Comparison of ENCODE assay signal across 8 cellular contexts in genomic region chr10:58414270-58415041, GRCh38. TPM values are rescaled to one million over a fixed set of nuclear protein-coding genes. Genes with fewer than 3 reads are reported as not detected.
DNase-seq lines count a peak whose midpoint lies in the region; ATAC-seq, FAIRE-seq and TF ChIP-seq lines count a peak whose summit lies in the region.

No MANE protein-coding gene starts in this region.

- TF ChIP-seq CTCF in natural killer cell (IDR thresholded peaks at IDR 0.05), result no peak

- H3K4me3 Mint-ChIP-seq in T-helper 17 cell (no peak overlapping the region), natural killer cell (no peak overlapping the region)

- intact Hi-C loops in natural killer cell (cut with micrococcal nuclease), result no loop called here

- H3K36me3 Mint-ChIP-seq in T-helper 17 cell (ENCODE audit: low read depth) (no peaks in the 10 kb centered on the region), natural killer cell (no peaks in the 10 kb centered on the region)

- peak; percentile 87 for FAIRE-seq in RCC 7860 (lab: Jason Lieb, UNC)

- no peaks in the 10 kb centered on the region for H3K9me3 Mint-ChIP-seq in natural killer cell

- DNase-seq in H4 (ENCODE audit: low spot score) (peak; percentile 56), RCC 7860 (ENCODE audit: low spot score) (peak; percentile 82), fibroblast of the conjunctiva (ENCODE audit: low read depth) (peak; percentile 68), skeletal muscle cell (ENCODE audit: low read depth) (peak; percentile 30), NCI-H2196 (lab: John Stamatoyannopoulos, UW; ENCODE audit: unreplicated experiment) (no peak), T-helper 17 cell (no peak), natural killer cell (no peak)
- DNase-seq in activated effector memory CD4-positive, alpha-beta T cell treated with anti-CD3 and anti-CD28 coated beads, Interleukin-2, amount 50 U/mL, for 16 hours, result no peak

- H3K27ac Mint-ChIP-seq in T-helper 17 cell (no peak overlapping the region), natural killer cell (no peak overlapping the region)

- no peak overlapping the region for H3K4me3 ChIP-seq in skeletal muscle cell (ENCODE audit: low read depth, low read length)

- no peaks in the 10 kb centered on the region for H3K9me3 ChIP-seq in T-helper 17 cell (ENCODE audit: control insufficient read depth, low read length, poor library complexity, severe bottlenecking)

- H3K27me3 Mint-ChIP-seq in T-helper 17 cell (peaks cover 34% of the 10 kb centered on the region), natural killer cell (ENCODE audit: low read depth in 2 of 2) (peaks cover 0 to 41% of the 10 kb centered on the region in 2 donors)

- H3K4me1 Mint-ChIP-seq in T-helper 17 cell, result no peaks in the 10 kb centered on the region
- H3K4me1 Mint-ChIP-seq in natural killer cell, result no peaks in the 10 kb centered on the region

- no peak for ATAC-seq in T-helper 17 cell
- ATAC-seq in natural killer cell, result no peak

RNA-seq across cellular contexts. Expression of gene TFAM, which starts 29.2 kb away (rescaled TPM):
- 40.1 and 42.5 TPM in 2 replicates for total RNA-seq in H4 (2014; rRNA removed; shearing (Covaris generic))
- total RNA-seq in T-helper 17 cell, result 10 to 100 TPM; 33.9 to 40.2 TPM
- total RNA-seq in natural killer cell, result 10 to 100 TPM; 29.1 to 34.3 (median 33.8) TPM

Comparison
In these comparisons a context has a peak if more than half of its experiments do, and no peak if none do; other contexts are left out.
1. DNase-seq: peak in H4 (single experiment), RCC 7860 (single experiment), fibroblast of the conjunctiva (single experiment) and skeletal muscle cell (single experiment); none in NCI-H2196 (single experiment), T-helper 17 cell (0 of 3), natural killer cell (single experiment) and activated effector memory CD4-positive, alpha-beta T cell treated with anti-CD3 and anti-CD28 coated beads, Interleukin-2, amount 50 U/mL, for 16 hours (single experiment).